20 cellular contexts compared by ENCODE assay signal in genomic region chr10:75596930-75597629, GRCh38.
"Had no signal": no experiment of that assay in that cellular context is flagged by ENCODE, and none has a peak within 500 bp of the region (broad histone marks: within the 10 kb centered on the region; RNA-seq: fewer than 3 reads in every experiment).

No MANE protein-coding gene starts in this region.

- H3K27ac Mint-ChIP-seq: activated CD4-positive, alpha-beta T cell treated with anti-CD3 and anti-CD28 coated beads, Interleukin-2, amount 10 ng/mL, durations not matched to agents 24 days and 14 days; activated CD8-positive, alpha-beta T cell treated with anti-CD3 and anti-CD28 coated beads, Interleukin-2, amount 10 ng/mL, durations not matched to agents 7 days and 5 days; activated naive CD4-positive, alpha-beta T cell treated with anti-CD3 and anti-CD28 coated beads, Interleukin-2, amount 50 U/mL, for 24 hours; endodermal cell had no signal

- H3K9me3 Mint-ChIP-seq: activated CD4-positive, alpha-beta T cell treated with anti-CD3 and anti-CD28 coated beads, Interleukin-2, amount 10 ng/mL, durations not matched to agents 24 days and 14 days; activated naive CD4-positive, alpha-beta T cell treated with anti-CD3 and anti-CD28 coated beads, Interleukin-2, amount 50 U/mL, for 24 hours; endodermal cell had no signal

- H3K36me3 Mint-ChIP-seq: activated naive CD4-positive, alpha-beta T cell treated with anti-CD3 and anti-CD28 coated beads, Interleukin-2, amount 50 U/mL, for 24 hours had no signal

- H3K4me3 ChIP-seq: dorsolateral prefrontal cortex, gastrocnemius medialis, heart right ventricle, left lung, right atrium auricular region, upper lobe of left lung had no signal

- H3K4me1 ChIP-seq: gastrocnemius medialis had no signal

- H3K27me3 ChIP-seq: gastrocnemius medialis, heart right ventricle, left lung, right atrium auricular region, upper lobe of left lung had no signal

- DNase-seq: activated CD4-positive, alpha-beta T cell treated with anti-CD3 and anti-CD28 coated beads, Interleukin-2, amount 10 ng/mL, durations not matched to agents 24 days and 14 days; activated CD4-positive, CD25-positive, alpha-beta regulatory T cell; activated CD8-positive, alpha-beta memory T cell treated with anti-CD3 and anti-CD28 coated beads, Interleukin-2, amount 50 U/mL, for 4 hours; activated CD8-positive, alpha-beta T cell treated with anti-CD3 and anti-CD28 coated beads, Interleukin-2, amount 10 ng/mL, durations not matched to agents 7 days and 5 days; activated effector memory CD4-positive, alpha-beta T cell treated with anti-CD3 and anti-CD28 coated beads, Interleukin-2, amount 50 U/mL, for 16 hours; activated T-cell treated with anti-CD3 and anti-CD28 coated beads, Interleukin-2, amount 50 U/mL, for 48 hours; dorsolateral prefrontal cortex; endodermal cell; gastrocnemius medialis; heart right ventricle; kidney; left lung; mammary epithelial cell; small intestine; stimulated activated CD4-positive, alpha-beta T cell treated with anti-CD3 and anti-CD28 coated beads, Interleukin-4, amount 100 ng/mL, for 4 hours; stimulated activated CD8-positive, alpha-beta memory T cell treated with anti-CD3 and anti-CD28 coated beads, Interleukin-4, amount 100 ng/mL, for 48 hours; stimulated activated naive CD8-positive, alpha-beta T cell treated with anti-CD3 and anti-CD28 coated beads, Interleukin-15, Interleukin-2, amounts not matched to agents 100 U/mL and 50 U/mL, for 24 hours; upper lobe of left lung had no signal

- H3K4me3 Mint-ChIP-seq: activated CD4-positive, alpha-beta T cell treated with anti-CD3 and anti-CD28 coated beads, Interleukin-2, amount 10 ng/mL, durations not matched to agents 24 days and 14 days; activated CD8-positive, alpha-beta T cell treated with anti-CD3 and anti-CD28 coated beads, Interleukin-2, amount 10 ng/mL, durations not matched to agents 7 days and 5 days; activated naive CD4-positive, alpha-beta T cell treated with anti-CD3 and anti-CD28 coated beads, Interleukin-2, amount 50 U/mL, for 24 hours; endodermal cell had no signal

- H3K27me3 Mint-ChIP-seq: activated CD4-positive, alpha-beta T cell treated with anti-CD3 and anti-CD28 coated beads, Interleukin-2, amount 10 ng/mL, durations not matched to agents 24 days and 14 days had no signal

- H3K9me3 ChIP-seq: gastrocnemius medialis, heart right ventricle, left lung, right atrium auricular region, upper lobe of left lung had no signal

- H3K27ac ChIP-seq: dorsolateral prefrontal cortex, gastrocnemius medialis, heart right ventricle, left lung, right atrium auricular region, upper lobe of left lung had no signal

- H3K36me3 ChIP-seq: gastrocnemius medialis, heart right ventricle, left lung, right atrium auricular region, upper lobe of left lung had no signal

- ATAC-seq: activated CD8-positive, alpha-beta T cell treated with anti-CD3 and anti-CD28 coated beads, Interleukin-2, amount 10 ng/mL, durations not matched to agents 7 days and 5 days; gastrocnemius medialis; heart right ventricle; left lung; stimulated activated naive CD8-positive, alpha-beta T cell treated with anti-CD3 and anti-CD28 coated beads, Interleukin-15, Interleukin-2, amounts not matched to agents 100 U/mL and 50 U/mL, for 24 hours had no signal

- H3K4me1 Mint-ChIP-seq: activated CD4-positive, alpha-beta T cell treated with anti-CD3 and anti-CD28 coated beads, Interleukin-2, amount 10 ng/mL, durations not matched to agents 24 days and 14 days; activated naive CD4-positive, alpha-beta T cell treated with anti-CD3 and anti-CD28 coated beads, Interleukin-2, amount 50 U/mL, for 24 hours had no signal
